ENCODE assay signal across 8 cellular contexts in the genomic region with DNA sequence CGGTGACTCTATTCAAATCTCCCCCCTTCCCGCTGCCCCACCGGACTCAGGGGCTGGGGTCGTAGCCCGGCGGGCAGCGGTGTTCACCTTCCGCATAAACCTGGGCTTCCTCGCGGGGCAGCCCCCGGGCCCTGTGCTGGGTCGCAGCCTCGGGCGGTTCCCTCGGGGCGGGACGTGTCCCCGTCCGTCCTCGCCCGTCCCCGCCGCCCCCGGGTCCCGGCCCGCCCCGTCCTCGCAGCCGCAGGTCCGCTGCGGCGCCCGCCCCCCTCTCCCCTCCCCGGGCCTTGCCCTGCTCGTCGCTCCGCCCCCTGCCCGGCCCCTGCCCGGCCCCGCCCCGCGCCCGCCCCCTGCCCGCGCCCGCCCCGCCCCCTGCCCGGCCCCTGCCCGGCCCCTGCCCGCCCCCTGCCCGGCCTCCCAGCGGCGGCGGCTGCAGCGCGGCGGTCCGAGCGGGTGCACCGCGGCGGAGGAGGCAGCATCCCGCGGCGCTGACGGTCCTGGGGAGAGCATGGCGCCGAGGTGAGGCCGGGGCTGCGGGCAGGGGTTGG. TPM values are rescaled to one million over a fixed set of nuclear protein-coding genes. Genes with fewer than 3 reads are reported as not detected.
A peak's percentile ranks its signal among the peaks of the same experiment; 100 is the strongest.
DNase-seq lines count a peak whose midpoint lies in the region; ATAC-seq and TF ChIP-seq lines count a peak whose summit lies in the region.

A gene (plus strand): TSS at position 440 of the 545 bp plus-strand sequence. CDS start 66 bp downstream, at position 506.

- H3K9me3 Mint-ChIP-seq in activated naive CD4-positive, alpha-beta T cell treated with anti-CD3 and anti-CD28 coated beads for 36 hours: peaks cover 6% of the 10 kb centered on the region

- H3K27me3 Mint-ChIP-seq in activated naive CD4-positive, alpha-beta T cell treated with anti-CD3 and anti-CD28 coated beads for 36 hours (ENCODE audit: low read depth): peaks cover 50% of the 10 kb centered on the region

- peaks cover 6% of the 10 kb centered on the region for H3K36me3 Mint-ChIP-seq in activated naive CD4-positive, alpha-beta T cell treated with anti-CD3 and anti-CD28 coated beads for 36 hours (ENCODE audit: low read depth)

- H3K9me3 ChIP-seq in parathyroid adenoma (ENCODE audit: control insufficient read depth, low read length): no peaks in the 10 kb centered on the region

- H3K27ac ChIP-seq in parathyroid adenoma: peak within 1 kb of the TSS; percentile 41

- no peaks in the 10 kb centered on the region for H3K27me3 ChIP-seq in parathyroid adenoma (ENCODE audit: control insufficient read depth, insufficient read depth, low read length)

- in situ Hi-C loops in Caki2 (cut with HindIII; ENCODE audit: low pct_unique_long_range_greater_than_20kb, low sequenced_read_pairs): no loop called here

- H3K4me1 ChIP-seq in parathyroid adenoma: no peaks in the 10 kb centered on the region

- DNase-seq in Caki2 (ENCODE audit: low read depth) (no peak), NCI-H2196 (lab: John Stamatoyannopoulos, UW; ENCODE audit: unreplicated experiment) (peak; percentile 48), Right ventricle myocardium superior (peak; percentile 79), NCI-H446 treated with DMSO at 0.1 percent for 48 hours (lab: John Stamatoyannopoulos, UW) (no peak)
- DNase-seq in activated naive CD4-positive, alpha-beta T cell treated with anti-CD3 and anti-CD28 coated beads for 36 hours: peak; percentile 45

- H3K4me2 ChIP-seq in parathyroid adenoma (ENCODE audit: low read length): peak within 1 kb of the TSS; percentile 70

- intact Hi-C loops in activated naive CD4-positive, alpha-beta T cell treated with anti-CD3 and anti-CD28 coated beads for 36 hours (cut with micrococcal nuclease): no loop called here
- intact Hi-C loops in Right ventricle myocardium superior (cut with DNase I): no loop called here

- H3K4me3 Mint-ChIP-seq in activated naive CD4-positive, alpha-beta T cell treated with anti-CD3 and anti-CD28 coated beads for 36 hours: peak within 1 kb of the TSS; percentile 62

- no peak within 1 kb of the TSS for H3K4me3 ChIP-seq in parathyroid adenoma (ENCODE audit: low read depth, low read length)

- no peak within 1 kb of the TSS for H3K27ac Mint-ChIP-seq in activated naive CD4-positive, alpha-beta T cell treated with anti-CD3 and anti-CD28 coated beads for 36 hours

- no peaks in the 10 kb centered on the region for H3K79me2 ChIP-seq in parathyroid adenoma

- H3K9ac ChIP-seq in parathyroid adenoma: no peak within 1 kb of the TSS

- CTCF ChIA-PET in activated naive CD4-positive, alpha-beta T cell treated with anti-CD3 and anti-CD28 coated beads for 36 hours (lab: Charles Lee): no interaction called here

- H3K36me3 ChIP-seq in parathyroid adenoma (ENCODE audit: control insufficient read depth, insufficient read depth, low read length): no peaks in the 10 kb centered on the region

- peaks cover 14% of the 10 kb centered on the region for H3K4me1 Mint-ChIP-seq in activated naive CD4-positive, alpha-beta T cell treated with anti-CD3 and anti-CD28 coated beads for 36 hours (ENCODE audit: low read depth)

- ATAC-seq in Right ventricle myocardium superior (ENCODE audit: poor library complexity) (peak; percentile 52), GM21515 (IDR thresholded peaks at IDR 0.05; ENCODE audit: unreplicated experiment) (no peak), GM21367 (IDR thresholded peaks at IDR 0.05; ENCODE audit: unreplicated experiment) (no peak)

- TF ChIP-seq CTCF in parathyroid adenoma (IDR thresholded peaks at IDR 0.05): no peak

- no peak within 1 kb of the TSS for H2AFZ ChIP-seq in parathyroid adenoma

RNA-seq across cellular contexts. Expression of the gene that starts here (rescaled TPM):
- 809 and 838 TPM in 2 replicates for total RNA-seq in Caki2 (2014; rRNA removed; shearing (Covaris generic); ENCODE audit: low replicate concordance)
- total RNA-seq in activated naive CD4-positive, alpha-beta T cell treated with anti-CD3 and anti-CD28 coated beads for 36 hours: 10 to 100 TPM; 10.3 to 12.6 TPM
- 44.2 TPM for total RNA-seq in Right ventricle myocardium superior

Comparison
In these comparisons a context has a peak if more than half of its experiments do, and no peak if none do; other contexts are left out.
1. RNA of the gene that starts here (total RNA-seq): 809 to 838 TPM in Caki2; 44.2 TPM in Right ventricle myocardium superior (single experiment) and 10.3 to 12.6 TPM in activated naive CD4-positive, alpha-beta T cell treated with anti-CD3 and anti-CD28 coated beads for 36 hours; every median in the first group is over 10 times any median in the second.
2. DNase-seq: peak in NCI-H2196 (single experiment), activated naive CD4-positive, alpha-beta T cell treated with anti-CD3 and anti-CD28 coated beads for 36 hours (single experiment) and Right ventricle myocardium superior (single experiment); none in Caki2 (single experiment) and NCI-H446 treated with DMSO at 0.1 percent for 48 hours (single experiment).